ENCODE assay signal across 22 cellular contexts in the genomic region with DNA sequence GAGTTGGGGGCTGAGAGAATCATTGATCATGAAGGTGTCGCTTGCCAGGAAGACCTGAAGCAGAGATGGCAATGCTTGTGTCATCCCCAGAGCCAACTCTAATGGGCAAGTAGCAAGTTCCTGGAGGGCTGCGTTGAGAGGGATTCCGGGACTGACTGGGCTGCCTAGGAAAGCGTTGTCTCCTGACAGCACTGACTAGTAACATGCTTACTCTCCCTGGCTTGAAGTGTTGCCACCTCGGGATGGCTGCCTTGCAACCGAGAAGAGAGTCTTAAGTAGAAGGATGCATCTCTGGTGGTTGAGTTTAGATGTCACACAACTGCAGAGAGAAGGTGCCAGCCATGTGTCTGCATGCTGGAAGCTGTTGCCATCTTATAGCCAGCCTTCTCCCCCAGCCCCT.
"Had no signal": no experiment of that assay in that cellular context is flagged by ENCODE, and none has a peak within 500 bp of the region (broad histone marks: within the 10 kb centered on the region; RNA-seq: fewer than 3 reads in every experiment).

No MANE protein-coding gene starts in this region.

- H3K4me1 ChIP-seq: colonic mucosa, esophagus squamous epithelium, gastrocnemius medialis, heart right ventricle, left lung, lower lobe of right lung had no signal

- H3K9me3 ChIP-seq: colonic mucosa, esophagus squamous epithelium, gastrocnemius medialis, heart right ventricle, left lung, lower lobe of right lung had no signal

- H3K27me3 ChIP-seq: colonic mucosa, gastrocnemius medialis, left lung had no signal

- DNase-seq: colonic mucosa; cortex of kidney; effector CD8-positive, alpha-beta T cell; effector memory CD8-positive, alpha-beta T cell; endodermal cell; erythroblast; esophagus squamous epithelium; foreskin fibroblast; foreskin melanocyte; gastrocnemius medialis; glutamatergic neuron; head of caudate nucleus; heart right ventricle; hippocampal formation; left cardiac atrium; left lung; left ventricle myocardium superior; lower lobe of right lung; mesenchymal stem cell; midbrain had no signal

- H3K4me3 ChIP-seq: colonic mucosa, esophagus squamous epithelium, gastrocnemius medialis, heart right ventricle, left lung, lower lobe of right lung had no signal

- ATAC-seq: effector memory CD8-positive, alpha-beta T cell; esophagus mucosa; gastrocnemius medialis; heart right ventricle; left cardiac atrium; left lung; left ventricle myocardium superior; lower lobe of right lung had no signal

- H3K27ac ChIP-seq: colonic mucosa, epithelial cell of prostate, esophagus squamous epithelium, gastrocnemius medialis, heart right ventricle, left lung, lower lobe of right lung had no signal
